13 cellular contexts compared by ENCODE assay signal in the genomic region with DNA sequence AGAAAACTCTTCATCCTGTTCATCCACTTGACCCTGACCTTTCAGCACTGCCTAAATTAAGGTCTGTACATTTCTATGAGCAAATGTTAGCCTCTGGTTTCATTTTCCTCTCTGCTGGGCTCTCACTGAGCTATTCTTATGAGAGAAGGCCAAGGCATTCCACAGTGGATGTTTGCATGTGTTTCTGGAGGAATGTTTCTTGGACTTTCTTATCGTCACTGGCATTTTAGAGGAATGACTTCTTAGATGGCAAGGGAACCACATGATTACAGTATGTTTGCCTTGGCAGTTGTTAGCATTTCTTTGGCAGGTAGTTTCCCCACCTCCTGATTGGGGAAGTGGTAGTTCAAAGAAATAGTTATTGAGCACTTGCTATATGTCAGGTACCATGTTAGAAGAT.
DNase-seq lines count a peak whose midpoint lies in the region; ATAC-seq and TF ChIP-seq lines count a peak whose summit lies in the region.
"Had no signal": no experiment of that assay in that cellular context is flagged by ENCODE, and none has a peak within 500 bp of the region (broad histone marks: within the 10 kb centered on the region; RNA-seq: fewer than 3 reads in every experiment).

No MANE protein-coding gene starts in this region.

- peak; percentile 14 for DNase-seq in activated CD4-positive, alpha-beta T cell treated with anti-CD3 and anti-CD28 coated beads, Interleukin-2, amount 10 ng/mL, durations not matched to agents 24 days and 14 days
- DNase-seq in activated CD4-positive, alpha-beta T cell treated with anti-CD3 and anti-CD28 coated beads for 4 hours, result no peak
- no peak for DNase-seq in chondrocyte (ENCODE audit: low spot score)
- DNase-seq in lung (ENCODE audit: low spot score), result peak; percentile 55
- DNase-seq in aorta, result no peak
- no peak for DNase-seq in globus pallidus (ENCODE audit: low spot score)
- DNase-seq in activated CD4-positive, CD25-positive, alpha-beta regulatory T cell treated with anti-CD3 and anti-CD28 coated beads, Interleukin-2, amount 50 U/mL, for 72 hours, result no peak
- DNase-seq: ACHN, endodermal cell, NCI-H2227 treated with DMSO at 0.1 percent for 48 hours, tibial artery had no signal

- H3K27ac ChIP-seq in lung (ENCODE audit: low read depth in 1 of 2, low read length in 1 of 2), result no peak overlapping the region
- H3K27ac ChIP-seq in aorta (ENCODE audit: low read depth in 1 of 2, low read length in 2 of 2), result no peak overlapping the region

- H3K27me3 Mint-ChIP-seq in activated CD4-positive, alpha-beta T cell treated with anti-CD3 and anti-CD28 coated beads, Interleukin-2, amount 10 ng/mL, durations not matched to agents 24 days and 14 days, result no peaks in the 10 kb centered on the region
- H3K27me3 Mint-ChIP-seq in chondrocyte (ENCODE audit: low read depth), result no peaks in the 10 kb centered on the region

- H3K27me3 ChIP-seq in lung (ENCODE audit: control insufficient read depth, insufficient read depth) (no peaks in the 10 kb centered on the region), aorta (ENCODE audit: control insufficient read depth in 1 of 2, insufficient read depth in 2 of 2, low read length in 1 of 2) (no peaks in the 10 kb centered on the region)
- H3K27me3 ChIP-seq: tibial artery had no signal

- 52 to 70% methylated on average over 1 of the region's 1 CpG for WGBS in lung, 2 donors
- 4 to 7% methylated on average over 1 of the region's 1 CpG for WGBS in aorta, 2 donors

- ATAC-seq in lung (ENCODE audit: insufficient read depth, low FRiP score) (peak; percentile 74), aorta (ENCODE audit: low FRiP score) (peak; percentile 42), GM21390 (IDR thresholded peaks at IDR 0.05; ENCODE audit: unreplicated experiment) (no peak)

- H3K9me3 ChIP-seq in lung (ENCODE audit: control insufficient read depth in 2 of 2, insufficient read depth in 1 of 2, low read length in 1 of 2) (no peaks in the 10 kb centered on the region), aorta (ENCODE audit: control insufficient read depth, low read length) (no peaks in the 10 kb centered on the region)
- H3K9me3 ChIP-seq: tibial artery had no signal

- intact Hi-C loops in activated CD4-positive, alpha-beta T cell treated with anti-CD3 and anti-CD28 coated beads, Interleukin-2, amount 10 ng/mL, durations not matched to agents 24 days and 14 days (cut with micrococcal nuclease), result no loop called here
- intact Hi-C loops in aorta (cut with DNase I), result loop anchor here in 1 of 2 donors (2.0 kb wide), 2 partner anchors 46 to 734 kb away; partner anchors contain the start of gene RPS12

- H3K36me3 Mint-ChIP-seq in activated CD4-positive, alpha-beta T cell treated with anti-CD3 and anti-CD28 coated beads, Interleukin-2, amount 10 ng/mL, durations not matched to agents 24 days and 14 days (ENCODE audit: low read depth), result no peaks in the 10 kb centered on the region
- H3K36me3 Mint-ChIP-seq in chondrocyte (ENCODE audit: low read depth), result no peaks in the 10 kb centered on the region
- H3K36me3 Mint-ChIP-seq: activated naive CD8-positive, alpha-beta T cell had no signal

- no peak overlapping the region for H3K27ac Mint-ChIP-seq in activated CD4-positive, alpha-beta T cell treated with anti-CD3 and anti-CD28 coated beads, Interleukin-2, amount 10 ng/mL, durations not matched to agents 24 days and 14 days
- peak overlapping the region; percentile 84 for H3K27ac Mint-ChIP-seq in chondrocyte (ENCODE audit: unreplicated experiment)
- H3K27ac Mint-ChIP-seq: activated naive CD8-positive, alpha-beta T cell; endodermal cell had no signal

- no peaks in the 10 kb centered on the region for H3K4me1 Mint-ChIP-seq in activated CD4-positive, alpha-beta T cell treated with anti-CD3 and anti-CD28 coated beads, Interleukin-2, amount 10 ng/mL, durations not matched to agents 24 days and 14 days
- H3K4me1 Mint-ChIP-seq in chondrocyte (ENCODE audit: low read depth), result peaks cover 66% of the 10 kb centered on the region

- no peaks in the 10 kb centered on the region for H3K9me3 Mint-ChIP-seq in activated CD4-positive, alpha-beta T cell treated with anti-CD3 and anti-CD28 coated beads, Interleukin-2, amount 10 ng/mL, durations not matched to agents 24 days and 14 days
- no peaks in the 10 kb centered on the region for H3K9me3 Mint-ChIP-seq in chondrocyte (ENCODE audit: low read depth)
- H3K9me3 Mint-ChIP-seq: endodermal cell had no signal

- H3K4me3 Mint-ChIP-seq in activated CD4-positive, alpha-beta T cell treated with anti-CD3 and anti-CD28 coated beads, Interleukin-2, amount 10 ng/mL, durations not matched to agents 24 days and 14 days, result no peak overlapping the region
- H3K4me3 Mint-ChIP-seq in chondrocyte (ENCODE audit: unreplicated experiment), result no peak overlapping the region
- H3K4me3 Mint-ChIP-seq: activated naive CD8-positive, alpha-beta T cell; endodermal cell had no signal

- TF ChIP-seq CTCF in chondrocyte (IDR thresholded peaks at IDR 0.05) (no peak), lung (IDR thresholded peaks at IDR 0.05; ENCODE audit: control extremely low read depth, extremely low read depth) (no peak)

- H3K36me3 ChIP-seq in lung (ENCODE audit: control insufficient read depth in 2 of 2, insufficient read depth in 2 of 2, low read length in 2 of 2) (no peaks in the 10 kb centered on the region), aorta (ENCODE audit: control insufficient read depth in 1 of 2, insufficient read depth in 2 of 2, low read length in 1 of 2) (no peaks in the 10 kb centered on the region)
- H3K36me3 ChIP-seq: tibial artery had no signal

- H3K4me1 ChIP-seq in lung (ENCODE audit: control insufficient read depth in 2 of 2, insufficient read depth in 2 of 2, low read length in 2 of 2), result peaks cover 4 to 10% of the 10 kb centered on the region in 2 donors
- peaks cover 2 to 5% of the 10 kb centered on the region in 2 donors for H3K4me1 ChIP-seq in aorta (ENCODE audit: control insufficient read depth in 1 of 2, insufficient read depth in 2 of 2, low read length in 2 of 2)

- H3K4me3 ChIP-seq in lung, result no peak overlapping the region
- H3K4me3 ChIP-seq in aorta (ENCODE audit: low read length in 2 of 2), result no peak overlapping the region
- H3K4me3 ChIP-seq: tibial artery had no signal

Comparison
In these comparisons a context has a peak if more than half of its experiments do, and no peak if none do; other contexts are left out.
1. DNase-seq: peak in activated CD4-positive, alpha-beta T cell treated with anti-CD3 and anti-CD28 coated beads, Interleukin-2, amount 10 ng/mL, durations not matched to agents 24 days and 14 days (single experiment) and lung (single experiment); none in activated CD4-positive, alpha-beta T cell treated with anti-CD3 and anti-CD28 coated beads for 4 hours (0 of 2), chondrocyte (single experiment), aorta (0 of 2), globus pallidus (single experiment) and activated CD4-positive, CD25-positive, alpha-beta regulatory T cell treated with anti-CD3 and anti-CD28 coated beads, Interleukin-2, amount 50 U/mL, for 72 hours (single experiment).